ENCODE assay signal across 8 cellular contexts in genomic region chr10:58282615-58283014, GRCh38. TPM values are rescaled to one million over a fixed set of nuclear protein-coding genes. Genes with fewer than 3 reads are reported as not detected.
DNase-seq lines count a peak whose midpoint lies in the region; ATAC-seq and TF ChIP-seq lines count a peak whose summit lies in the region.

No MANE protein-coding gene starts in this region.

- no peak for TF ChIP-seq CTCF in spleen (IDR thresholded peaks at IDR 0.05 in 8 of 11, conservative IDR thresholded peaks at IDR 0.05 in 3 of 11)
- TF ChIP-seq CTCF in HFFc6 (IDR thresholded peaks at IDR 0.05), result no peak

- peaks cover 32% of the 10 kb centered on the region for H3K4me1 Mint-ChIP-seq in activated CD8-positive, alpha-beta T cell treated with anti-CD3 and anti-CD28 coated beads, Interleukin-2, amount 10 ng/mL, durations not matched to agents 7 days and 5 days (ENCODE audit: low read depth)
- peaks cover 48% of the 10 kb centered on the region for H3K4me1 Mint-ChIP-seq in HFFc6 (ENCODE audit: low read depth)

- DNase-seq in CD1c-positive myeloid dendritic cell (ENCODE audit: extremely low spot score) (peak; percentile 73), spleen (no peak), HFFc6 (no peak), NCI-H345 (lab: John Stamatoyannopoulos, UW) (no peak), NCI-H446 (lab: John Stamatoyannopoulos, UW) (no peak)
- DNase-seq in activated CD8-positive, alpha-beta T cell treated with anti-CD3 and anti-CD28 coated beads, Interleukin-2, amount 10 ng/mL, durations not matched to agents 7 days and 5 days, result peak; percentile 37

- peak overlapping the region; percentile 10 to 83 (median 72) for H3K27ac ChIP-seq in spleen

- H3K4me3 ChIP-seq in spleen, result peak overlapping the region in 1 of 8 donors; percentile 50

- intact Hi-C loops in spleen (cut with DNase I; ENCODE audit: low total_unique reads), result no loop called here

- H3K27me3 Mint-ChIP-seq in activated CD8-positive, alpha-beta T cell treated with anti-CD3 and anti-CD28 coated beads, Interleukin-2, amount 10 ng/mL, durations not matched to agents 7 days and 5 days (ENCODE audit: low read depth), result no peaks in the 10 kb centered on the region
- H3K27me3 Mint-ChIP-seq in HFFc6 (ENCODE audit: insufficient read depth), result no peaks in the 10 kb centered on the region

- peak overlapping the region; percentile 53 for H3K4me3 Mint-ChIP-seq in activated CD8-positive, alpha-beta T cell treated with anti-CD3 and anti-CD28 coated beads, Interleukin-2, amount 10 ng/mL, durations not matched to agents 7 days and 5 days
- no peak overlapping the region for H3K4me3 Mint-ChIP-seq in HFFc6

- ATAC-seq in GM19438 (IDR thresholded peaks at IDR 0.05; ENCODE audit: low read depth, unreplicated experiment), result peak; percentile 96
- peak; percentile 95 for ATAC-seq in HG03280 (IDR thresholded peaks at IDR 0.05; ENCODE audit: unreplicated experiment)
- peak; percentile 96 for ATAC-seq in activated CD8-positive, alpha-beta T cell treated with anti-CD3 and anti-CD28 coated beads, Interleukin-2, amount 10 ng/mL, durations not matched to agents 7 days and 5 days

- no peaks in the 10 kb centered on the region for H3K9me3 ChIP-seq in spleen

- peak overlapping the region; percentile 84 for H3K27ac Mint-ChIP-seq in activated CD8-positive, alpha-beta T cell treated with anti-CD3 and anti-CD28 coated beads, Interleukin-2, amount 10 ng/mL, durations not matched to agents 7 days and 5 days
- no peak overlapping the region for H3K27ac Mint-ChIP-seq in HFFc6

- no peaks in the 10 kb centered on the region for H3K27me3 ChIP-seq in spleen (replicated peaks in 1 of 7)

- CTCF ChIA-PET in activated CD8-positive, alpha-beta T cell treated with anti-CD3 and anti-CD28 coated beads, Interleukin-2, amount 10 ng/mL, durations not matched to agents 7 days and 5 days (lab: Charles Lee), result interaction anchor here (0.8 to 2.3 kb wide), 5 partner anchors 9 to 105 kb away, joined by 3 to 11 read pairs (median 3); partner anchors contain the start of gene CISD1

- peaks cover 40% of the 10 kb centered on the region for H3K36me3 Mint-ChIP-seq in activated CD8-positive, alpha-beta T cell treated with anti-CD3 and anti-CD28 coated beads, Interleukin-2, amount 10 ng/mL, durations not matched to agents 7 days and 5 days (ENCODE audit: low read depth)
- H3K36me3 Mint-ChIP-seq in HFFc6 (ENCODE audit: low read depth), result peaks cover 21% of the 10 kb centered on the region

- H3K4me1 ChIP-seq in spleen, result peaks cover 0 to 34% (median 14%) of the 10 kb centered on the region in 6 donors

- TF ChIP-seq POLR2A in spleen (IDR thresholded peaks at IDR 0.05), result no peak

- POLR2A ChIA-PET in activated CD8-positive, alpha-beta T cell treated with anti-CD3 and anti-CD28 coated beads, Interleukin-2, amount 10 ng/mL, durations not matched to agents 7 days and 5 days (lab: Charles Lee), result interaction anchor here (1.3 kb wide), 1 partner anchor 14 kb away, joined by 8 read pairs; the partner anchor contains the start of gene CISD1

- WGBS in spleen, 5 donors, result 9 to 28% (median 21%) methylated on average over 3 of the region's 3 CpGs

- H3K9me3 Mint-ChIP-seq in activated CD8-positive, alpha-beta T cell treated with anti-CD3 and anti-CD28 coated beads, Interleukin-2, amount 10 ng/mL, durations not matched to agents 7 days and 5 days (ENCODE audit: insufficient read depth), result no peaks in the 10 kb centered on the region
- no peaks in the 10 kb centered on the region for H3K9me3 Mint-ChIP-seq in HFFc6

- peaks cover 0 to 18% (median 6%) of the 10 kb centered on the region in 6 donors for H3K36me3 ChIP-seq in spleen

RNA-seq across cellular contexts. Expression of gene CISD1, which starts 13.7 kb away (rescaled TPM):
- total RNA-seq in activated CD8-positive, alpha-beta T cell treated with anti-CD3 and anti-CD28 coated beads, Interleukin-2, amount 10 ng/mL, durations not matched to agents 7 days and 5 days, result 10 to 100 TPM; 40.3 to 40.9 TPM
- 10 to 100 TPM in 5 of 7 donors, 1 to 10 TPM in 2; 7.1 to 26.5 (median 17.3) TPM for total RNA-seq in spleen
- 10 to 100 TPM in 2 of 3 donors, 1 to 10 TPM in 1; 8.5 to 26.4 (median 24.5) TPM for polyA plus RNA-seq in spleen
- 10 to 100 TPM; 36.6 to 55.3 (median 43.8) TPM for total RNA-seq in HFFc6 (2021; fragmentation: NEBNext Ultra II Directional; extraction: Animal tissue kit (Norgen Biotek cat#: 25700))

RNA-seq across cellular contexts. Expression of gene IPMK, which starts 14.9 kb away (rescaled TPM):
- total RNA-seq in activated CD8-positive, alpha-beta T cell treated with anti-CD3 and anti-CD28 coated beads, Interleukin-2, amount 10 ng/mL, durations not matched to agents 7 days and 5 days, result 1 to 10 TPM; 5.8 to 6.1 TPM
- 10 to 100 TPM; 12.3 to 17.2 (median 13.6) TPM for total RNA-seq in spleen
- polyA plus RNA-seq in spleen, result 1 to 10 TPM; 2.9 to 4.3 (median 3.4) TPM
- 1 to 10 TPM; 3.3 to 3.8 (median 3.5) TPM for total RNA-seq in HFFc6 (2021; fragmentation: NEBNext Ultra II Directional; extraction: Animal tissue kit (Norgen Biotek cat#: 25700))

RNA-seq across cellular contexts. Expression of gene UBE2D1, which starts 52.2 kb away (rescaled TPM):
- 10 to 100 TPM; 12.2 to 12.3 TPM for total RNA-seq in activated CD8-positive, alpha-beta T cell treated with anti-CD3 and anti-CD28 coated beads, Interleukin-2, amount 10 ng/mL, durations not matched to agents 7 days and 5 days
- total RNA-seq in spleen, result 10 to 100 TPM; 23.8 to 34.6 (median 28.2) TPM
- 10 to 100 TPM; 13.5 to 17.5 (median 16.1) TPM for polyA plus RNA-seq in spleen
- 10 to 100 TPM in 4 of 6 experiments, 1 to 10 TPM in 2; 8.1 to 11.3 (median 10.1) TPM for total RNA-seq in HFFc6 (2021; fragmentation: NEBNext Ultra II Directional; extraction: Animal tissue kit (Norgen Biotek cat#: 25700))

Comparison
In these comparisons a context has a peak if more than half of its experiments do, and no peak if none do; other contexts are left out.
1. DNase-seq: peak in CD1c-positive myeloid dendritic cell (single experiment) and activated CD8-positive, alpha-beta T cell treated with anti-CD3 and anti-CD28 coated beads, Interleukin-2, amount 10 ng/mL, durations not matched to agents 7 days and 5 days (single experiment); none in spleen (single experiment), HFFc6 (single experiment), NCI-H345 (single experiment) and NCI-H446 (0 of 2).
2. Peak in every context shown above with its lines, with median percentiles within 50 percentile points of each other: ATAC-seq.